ENCODE assay signal across 19 cellular contexts in genomic region chr11:33296695-33297094, GRCh38. TPM values are rescaled to one million over a fixed set of nuclear protein-coding genes. Genes with fewer than 3 reads are reported as not detected.
DNase-seq lines count a peak whose midpoint lies in the region; ATAC-seq, FAIRE-seq and TF ChIP-seq lines count a peak whose summit lies in the region.
"Had no signal": no experiment of that assay in that cellular context is flagged by ENCODE, and none has a peak within 500 bp of the region (broad histone marks: within the 10 kb centered on the region; RNA-seq: fewer than 3 reads in every experiment).

No MANE protein-coding gene starts in this region.

- no peak for TF ChIP-seq POLR2A in heart left ventricle (IDR thresholded peaks at IDR 0.05)
- no peak for TF ChIP-seq POLR2A in H54 (IDR thresholded peaks at IDR 0.05; ENCODE audit: low read depth, low read length)

- no peak for TF ChIP-seq CTCF in heart left ventricle (IDR thresholded peaks at IDR 0.05)
- TF ChIP-seq CTCF in Panc1 (IDR thresholded peaks at IDR 0.05): no peak

- H3K9me3 Mint-ChIP-seq in central memory CD8-positive, alpha-beta T cell: no peaks in the 10 kb centered on the region
- H3K9me3 Mint-ChIP-seq in stimulated activated effector memory CD8-positive, alpha-beta T cell treated with anti-CD3 and anti-CD28 coated beads, Interleukin-12 subunit alpha, Interleukin-12 subunit beta, amount 100 ng/mL, for 72 hours: no peaks in the 10 kb centered on the region
- H3K9me3 Mint-ChIP-seq: CD8-positive, alpha-beta memory T cell; IgD-negative memory B cell had no signal

- no peak for FAIRE-seq in H54 (lab: Jason Lieb, UNC)
- FAIRE-seq: A549, GM18507 had no signal

- peaks cover 0 to 9% (median 0%) of the 10 kb centered on the region in 12 donors for H3K9me3 ChIP-seq in heart left ventricle
- no peaks in the 10 kb centered on the region for H3K9me3 ChIP-seq in Panc1 (ENCODE audit: control insufficient read depth, insufficient read depth, low read depth, low read length)
- H3K9me3 ChIP-seq: A549, BE2C, Caco-2, HAP-1 had no signal

- peak overlapping the region; percentile 13 for H3K27ac Mint-ChIP-seq in central memory CD8-positive, alpha-beta T cell (ENCODE audit: low read depth)
- H3K27ac Mint-ChIP-seq in stimulated activated effector memory CD8-positive, alpha-beta T cell treated with anti-CD3 and anti-CD28 coated beads, Interleukin-12 subunit alpha, Interleukin-12 subunit beta, amount 100 ng/mL, for 72 hours: no peak overlapping the region
- H3K27ac Mint-ChIP-seq: GM23338, IgD-negative memory B cell had no signal

- no peak overlapping the region for H3K4me3 Mint-ChIP-seq in central memory CD8-positive, alpha-beta T cell
- H3K4me3 Mint-ChIP-seq in stimulated activated effector memory CD8-positive, alpha-beta T cell treated with anti-CD3 and anti-CD28 coated beads, Interleukin-12 subunit alpha, Interleukin-12 subunit beta, amount 100 ng/mL, for 72 hours: no peak overlapping the region
- H3K4me3 Mint-ChIP-seq: GM23338, IgD-negative memory B cell had no signal

- BruUV-seq in Panc1 (replicated peaks; lab: Mats Ljungman, UMichigan): TSS peak; percentile 15

- peaks cover 0 to 30% (median 0%) of the 10 kb centered on the region in 9 donors for H3K36me3 ChIP-seq in heart left ventricle
- H3K36me3 ChIP-seq in Panc1 (ENCODE audit: control insufficient read depth, insufficient read depth, low read length): no peaks in the 10 kb centered on the region
- H3K36me3 ChIP-seq: BE2C, HAP-1 had no signal

- peaks cover 40% of the 10 kb centered on the region for H3K4me1 Mint-ChIP-seq in central memory CD8-positive, alpha-beta T cell
- peaks cover 40% of the 10 kb centered on the region for H3K4me1 Mint-ChIP-seq in stimulated activated effector memory CD8-positive, alpha-beta T cell treated with anti-CD3 and anti-CD28 coated beads, Interleukin-12 subunit alpha, Interleukin-12 subunit beta, amount 100 ng/mL, for 72 hours
- H3K4me1 Mint-ChIP-seq: GM23338 had no signal

- intact Hi-C loops in heart left ventricle (cut with DNase I): no loop called here
- intact Hi-C loops in left ventricle myocardium superior (cut with micrococcal nuclease): no loop called here
- intact Hi-C loops in Panc1 (cut with micrococcal nuclease; ENCODE audit: unreplicated experiment): no loop called here

- H3K27ac ChIP-seq in heart left ventricle (peak overlapping the region in 8 of 12 donors; percentile 14 to 40 (median 30)), Panc1 (ENCODE audit: low read length) (no peak overlapping the region)
- H3K27ac ChIP-seq: A549, C4-2B had no signal

- H3K4me3 ChIP-seq in heart left ventricle (no peak overlapping the region), Panc1 (ENCODE audit: low read depth in 2 of 2, low read length in 2 of 2) (no peak overlapping the region)
- H3K4me3 ChIP-seq: A549, GM23338, HAP-1 had no signal

- no peaks in the 10 kb centered on the region for H3K27me3 ChIP-seq in heart left ventricle
- H3K27me3 ChIP-seq in Panc1 (ENCODE audit: control insufficient read depth, insufficient read depth, low read length): no peaks in the 10 kb centered on the region
- H3K27me3 ChIP-seq: BE2C had no signal

- DNase-seq in heart left ventricle (no peak), left ventricle myocardium superior (no peak), Panc1 (ENCODE audit: low read depth, low spot score) (no peak), H54 (ENCODE audit: insufficient read length, low spot score) (no peak), NCI-H2227 treated with DMSO at 0.1 percent for 48 hours (lab: John Stamatoyannopoulos, UW) (no peak), middle frontal gyrus (ENCODE audit: extremely low spot score, low spot score) (no peak)
- DNase-seq in central memory CD8-positive, alpha-beta T cell (ENCODE audit: low spot score in 2 of 2): no peak
- DNase-seq in stimulated activated effector memory CD8-positive, alpha-beta T cell treated with anti-CD3 and anti-CD28 coated beads, Interleukin-12 subunit alpha, Interleukin-12 subunit beta, amount 100 ng/mL, for 72 hours (ENCODE audit: low spot score in 2 of 2): no peak
- DNase-seq: BE2C; Caco-2; CD8-positive, alpha-beta memory T cell; DMS53; GF-D8 had no signal

- H3K27me3 Mint-ChIP-seq in central memory CD8-positive, alpha-beta T cell: no peaks in the 10 kb centered on the region
- H3K27me3 Mint-ChIP-seq: CD8-positive, alpha-beta memory T cell; IgD-negative memory B cell had no signal

- peaks cover 10 to 65% (median 28%) of the 10 kb centered on the region in 12 donors for H3K4me1 ChIP-seq in heart left ventricle
- H3K4me1 ChIP-seq in Panc1 (ENCODE audit: control insufficient read depth, insufficient read depth, low read length): no peaks in the 10 kb centered on the region
- H3K4me1 ChIP-seq: BE2C, Caco-2, HAP-1 had no signal

- in situ Hi-C loops in Panc1 (cut with HindIII; ENCODE audit: low pct_unique_long_range_greater_than_20kb, low sequenced_read_pairs): no loop called here

- H3K36me3 Mint-ChIP-seq in central memory CD8-positive, alpha-beta T cell (ENCODE audit: insufficient read depth): peaks cover 13% of the 10 kb centered on the region
- H3K36me3 Mint-ChIP-seq in stimulated activated effector memory CD8-positive, alpha-beta T cell treated with anti-CD3 and anti-CD28 coated beads, Interleukin-12 subunit alpha, Interleukin-12 subunit beta, amount 100 ng/mL, for 72 hours: peaks cover 9% of the 10 kb centered on the region

- WGBS in heart left ventricle, 4 donors: 82 to 86% (median 84%) methylated on average over 5 of the region's 5 CpGs

- CTCF ChIA-PET in Panc1 (lab: Charles Lee): no interaction called here

- POLR2A ChIA-PET in Panc1 (lab: Charles Lee): no interaction called here

- ATAC-seq in heart left ventricle (no peak), left ventricle myocardium superior (no peak), Panc1 (no peak)
- no peak for ATAC-seq in central memory CD8-positive, alpha-beta T cell (replicated peaks; ENCODE audit: extremely low read depth, poor library complexity, severe bottlenecking)
- peak; percentile 57 for ATAC-seq in stimulated activated effector memory CD8-positive, alpha-beta T cell treated with anti-CD3 and anti-CD28 coated beads, Interleukin-12 subunit alpha, Interleukin-12 subunit beta, amount 100 ng/mL, for 72 hours
- ATAC-seq: A549, GM23338 had no signal

RNA-seq across cellular contexts. Expression of gene HIPK3, which starts 39.5 kb away (rescaled TPM):
- total RNA-seq in heart left ventricle (100 to 1,000 TPM; 207 to 298 (median 257) TPM), left ventricle myocardium superior (306 TPM), Panc1 (2021; ENCODE audit: unreplicated experiment) (72.2 TPM)
- polyA plus RNA-seq in heart left ventricle: 10 to 100 TPM; 26.3 to 36.4 TPM
- 11.8 TPM for polyA plus RNA-seq in Panc1 (2012; ENCODE audit: insufficient read length)
